Comparison of ENCODE assay signal across 10 cellular contexts in genomic region chr22:46681010-46681409, GRCh38. TPM values are rescaled to one million over a fixed set of nuclear protein-coding genes. Genes with fewer than 3 reads are reported as not detected.
DNase-seq lines count a peak whose midpoint lies in the region; ATAC-seq and TF ChIP-seq lines count a peak whose summit lies in the region.
"Had no signal": no experiment of that assay in that cellular context is flagged by ENCODE, and none has a peak within 500 bp of the region (broad histone marks: within the 10 kb centered on the region; RNA-seq: fewer than 3 reads in every experiment).

No MANE protein-coding gene starts in this region.

- H3K4me3 ChIP-seq in KMS-11 (IDR thresholded peaks at IDR 0.05; ENCODE audit: insufficient read depth, low read depth, low read length) (no peak overlapping the region), osteoblast (ENCODE audit: insufficient read depth, low read length) (no peak overlapping the region)

- CTCF ChIA-PET in activated CD8-positive, alpha-beta memory T cell treated with anti-CD3 and anti-CD28 coated beads, Interleukin-2, amount 10 ng/mL, durations not matched to agents 7 days and 5 days (lab: Charles Lee), result interaction anchor here (1.1 to 2.5 kb wide), 2 partner anchors 117 to 120 kb away, joined by 3 to 15 read pairs; no protein-coding TSS in a partner anchor

- H3K4me2 ChIP-seq in KMS-11 (no peak overlapping the region), osteoblast (ENCODE audit: insufficient read depth, low read length) (no peak overlapping the region)

- no peak overlapping the region for H3K9ac ChIP-seq in KMS-11

- H2AFZ ChIP-seq in KMS-11 (ENCODE audit: low read depth), result no peak overlapping the region
- no peak overlapping the region for H2AFZ ChIP-seq in osteoblast (ENCODE audit: low read length)

- no peaks in the 10 kb centered on the region for H3K27me3 ChIP-seq in KMS-11 (ENCODE audit: insufficient read depth, low read depth)
- H3K27me3 ChIP-seq in osteoblast (ENCODE audit: insufficient read depth, low read length), result no peaks in the 10 kb centered on the region

- H3K79me2 ChIP-seq in KMS-11 (ENCODE audit: insufficient read depth, low read depth) (no peaks in the 10 kb centered on the region), osteoblast (ENCODE audit: insufficient read depth, low read length) (no peaks in the 10 kb centered on the region)

- no peaks in the 10 kb centered on the region for H3K4me1 ChIP-seq in KMS-11 (ENCODE audit: low read depth, poor library complexity, severe bottlenecking)
- H3K4me1 ChIP-seq in osteoblast (ENCODE audit: insufficient read depth, low read length), result no peaks in the 10 kb centered on the region

- peaks cover 5% of the 10 kb centered on the region for H3K36me3 Mint-ChIP-seq in activated CD8-positive, alpha-beta memory T cell treated with anti-CD3 and anti-CD28 coated beads, Interleukin-2, amount 10 ng/mL, durations not matched to agents 7 days and 5 days
- peaks cover 0 to under 1% of the 10 kb centered on the region in 2 donors for H3K36me3 Mint-ChIP-seq in activated naive CD4-positive, alpha-beta T cell treated with anti-CD3 and anti-CD28 coated beads, Interleukin-2, amount 50 U/mL, for 72 hours

- no peak overlapping the region for H3K27ac ChIP-seq in KMS-11
- H3K27ac ChIP-seq in osteoblast (ENCODE audit: low read depth, low read length), result no peak overlapping the region

- H4K20me1 ChIP-seq in KMS-11 (ENCODE audit: insufficient read depth) (no peaks in the 10 kb centered on the region), osteoblast (ENCODE audit: insufficient read depth, low read length) (no peaks in the 10 kb centered on the region)

- DNase-seq in activated CD8-positive, alpha-beta memory T cell treated with anti-CD3 and anti-CD28 coated beads, Interleukin-2, amount 10 ng/mL, durations not matched to agents 7 days and 5 days, result no peak
- no peak for DNase-seq in activated CD8-positive, alpha-beta memory T cell treated with anti-CD3 and anti-CD28 coated beads, Interleukin-2, amount 50 U/mL, for 48 hours
- DNase-seq in activated naive CD4-positive, alpha-beta T cell treated with anti-CD3 and anti-CD28 coated beads, Interleukin-2, amount 50 U/mL, for 72 hours (ENCODE audit: low spot score in 2 of 2), result peak in 1 of 2 donors; percentile 30
- DNase-seq in osteoblast (ENCODE audit: insufficient read length, low spot score, missing footprints) (peak; percentile 85), SIG-M5 (lab: John Stamatoyannopoulos, UW) (no peak)
- DNase-seq in stimulated activated CD4-positive, alpha-beta T cell treated with anti-CD3 and anti-CD28 coated beads, Interleukin-2, amount 100 ng/mL, for 24 hours, result no peak
- DNase-seq: NCI-H510A had no signal

- no peaks in the 10 kb centered on the region for H3K9me3 Mint-ChIP-seq in activated CD8-positive, alpha-beta memory T cell treated with anti-CD3 and anti-CD28 coated beads, Interleukin-2, amount 10 ng/mL, durations not matched to agents 7 days and 5 days (ENCODE audit: low read depth)
- H3K9me3 Mint-ChIP-seq in activated naive CD4-positive, alpha-beta T cell treated with anti-CD3 and anti-CD28 coated beads, Interleukin-2, amount 50 U/mL, for 72 hours, result no peaks in the 10 kb centered on the region
- H3K9me3 Mint-ChIP-seq: dendritic cell treated with granulocyte-macrophage colony-stimulating factor and Interleukin-4, amounts not matched to agents 40 ng/mL and 50 ng/mL, for 4 days had no signal

- H3K36me3 ChIP-seq in KMS-11 (ENCODE audit: insufficient read depth) (no peaks in the 10 kb centered on the region), osteoblast (ENCODE audit: insufficient read depth, low read length) (peaks cover under 1% of the 10 kb centered on the region)

- no peaks in the 10 kb centered on the region for H3K9me3 ChIP-seq in osteoblast (ENCODE audit: low read depth, low read length)

- no peaks in the 10 kb centered on the region for H3K27me3 Mint-ChIP-seq in activated CD8-positive, alpha-beta memory T cell treated with anti-CD3 and anti-CD28 coated beads, Interleukin-2, amount 10 ng/mL, durations not matched to agents 7 days and 5 days
- H3K27me3 Mint-ChIP-seq: dendritic cell treated with granulocyte-macrophage colony-stimulating factor and Interleukin-4, amounts not matched to agents 40 ng/mL and 50 ng/mL, for 4 days had no signal

- H3K4me3 Mint-ChIP-seq in activated CD8-positive, alpha-beta memory T cell treated with anti-CD3 and anti-CD28 coated beads, Interleukin-2, amount 10 ng/mL, durations not matched to agents 7 days and 5 days, result no peak overlapping the region
- H3K4me3 Mint-ChIP-seq: dendritic cell treated with granulocyte-macrophage colony-stimulating factor and Interleukin-4, amounts not matched to agents 40 ng/mL and 50 ng/mL, for 4 days had no signal

- TF ChIP-seq CTCF in KMS-11 (conservative IDR thresholded peaks at IDR 0.05; ENCODE audit: low read depth, low read length), result peak; percentile 45
- TF ChIP-seq CTCF in osteoblast (IDR thresholded peaks at IDR 0.05; ENCODE audit: extremely low read depth, low read depth, low read length), result peak; percentile 7

- no peak overlapping the region for H3K27ac Mint-ChIP-seq in activated CD8-positive, alpha-beta memory T cell treated with anti-CD3 and anti-CD28 coated beads, Interleukin-2, amount 10 ng/mL, durations not matched to agents 7 days and 5 days
- peak overlapping the region in 1 of 2 donors; percentile 59 for H3K27ac Mint-ChIP-seq in activated naive CD4-positive, alpha-beta T cell treated with anti-CD3 and anti-CD28 coated beads, Interleukin-2, amount 50 U/mL, for 72 hours
- H3K27ac Mint-ChIP-seq: dendritic cell treated with granulocyte-macrophage colony-stimulating factor and Interleukin-4, amounts not matched to agents 40 ng/mL and 50 ng/mL, for 4 days had no signal

- H3K4me1 Mint-ChIP-seq in activated CD8-positive, alpha-beta memory T cell treated with anti-CD3 and anti-CD28 coated beads, Interleukin-2, amount 10 ng/mL, durations not matched to agents 7 days and 5 days, result peaks cover 8% of the 10 kb centered on the region

- peak; percentile 29 for ATAC-seq in activated CD8-positive, alpha-beta memory T cell treated with anti-CD3 and anti-CD28 coated beads, Interleukin-2, amount 10 ng/mL, durations not matched to agents 7 days and 5 days
- ATAC-seq in activated naive CD4-positive, alpha-beta T cell treated with anti-CD3 and anti-CD28 coated beads, Interleukin-2, amount 50 U/mL, for 72 hours, result peak; percentile 37 to 39
- no peak for ATAC-seq in HG02938 (IDR thresholded peaks at IDR 0.05; ENCODE audit: unreplicated experiment)

RNA-seq across cellular contexts. Expression of gene CERK, which starts 57.0 kb away (rescaled TPM):
- 10 to 100 TPM; 53.3 to 59.7 TPM for total RNA-seq in activated CD8-positive, alpha-beta memory T cell treated with anti-CD3 and anti-CD28 coated beads, Interleukin-2, amount 10 ng/mL, durations not matched to agents 7 days and 5 days
- total RNA-seq in activated naive CD4-positive, alpha-beta T cell treated with anti-CD3 and anti-CD28 coated beads, Interleukin-2, amount 50 U/mL, for 72 hours, result 10 to 100 TPM; 44.8 to 48.0 TPM
- 27.7 and 28.2 TPM in 2 replicates for total RNA-seq in osteoblast
